8 cellular contexts compared by ENCODE assay signal in the genomic region with DNA sequence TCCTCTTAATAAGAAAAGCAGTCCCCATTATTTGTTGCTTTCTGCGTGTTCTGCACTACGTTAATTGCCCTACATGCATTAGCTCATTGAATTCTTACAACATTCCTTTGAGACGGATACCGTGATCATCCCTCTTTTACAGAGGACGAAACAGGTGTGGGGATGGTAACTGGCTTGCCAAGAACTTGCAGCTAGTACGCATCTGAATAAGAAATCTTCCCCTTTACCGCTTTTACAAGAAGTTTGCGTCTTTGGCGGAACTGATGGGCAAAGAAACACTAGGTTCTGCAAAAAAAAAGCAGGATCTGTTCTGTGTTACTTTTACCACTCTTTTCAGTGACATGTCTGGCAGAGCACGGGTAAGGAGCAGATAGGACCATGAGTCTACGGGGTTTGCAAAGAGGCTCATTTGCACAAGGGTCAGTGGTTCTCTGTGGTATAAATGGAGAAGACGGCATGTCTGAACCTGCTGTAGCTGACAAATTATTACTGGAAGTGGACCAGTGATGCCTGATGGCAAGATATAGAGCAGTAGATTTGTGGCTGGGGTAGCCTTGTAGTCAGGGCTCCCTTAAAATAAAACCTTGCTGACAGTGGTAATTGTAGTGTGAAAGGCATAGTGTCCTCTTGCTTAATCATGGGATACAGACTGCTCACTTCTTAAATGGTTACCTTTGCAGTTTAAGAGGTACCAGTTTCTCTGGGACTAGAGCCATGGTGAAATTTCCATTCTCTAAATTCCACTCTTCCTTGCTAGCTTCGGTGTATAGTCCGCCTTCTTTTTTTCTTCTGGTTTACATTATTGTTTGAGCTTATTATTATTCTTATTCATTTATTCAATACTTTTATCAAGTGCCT. TPM values are rescaled to one million over a fixed set of nuclear protein-coding genes. Genes with fewer than 3 reads are reported as not detected.
DNase-seq lines count a peak whose midpoint lies in the region; ATAC-seq and TF ChIP-seq lines count a peak whose summit lies in the region.

No MANE protein-coding gene starts in this region.

- H3K27me3 Mint-ChIP-seq in MCF 10A (ENCODE audit: insufficient read depth, unreplicated experiment) = no peaks in the 10 kb centered on the region

- H3K27ac Mint-ChIP-seq in MCF 10A (ENCODE audit: low read depth, unreplicated experiment) = peak overlapping the region; percentile 57

- 20 to 38% methylated on average over 14 of the region's 14 CpGs for WGBS in lung, 2 donors

- no peak for TF ChIP-seq POLR2A in uterus (IDR thresholded peaks at IDR 0.05)

- peaks cover 4 to 13% of the 10 kb centered on the region in 2 donors for H3K4me1 ChIP-seq in lung (ENCODE audit: control insufficient read depth in 2 of 2, insufficient read depth in 2 of 2, low read length in 2 of 2)
- H3K4me1 ChIP-seq in uterus = peaks cover 0 to 3% of the 10 kb centered on the region in 2 donors

- ATAC-seq in lung (ENCODE audit: insufficient read depth, low FRiP score) = no peak
- no peak for ATAC-seq in GM19023 (IDR thresholded peaks at IDR 0.05; ENCODE audit: unreplicated experiment)
- ATAC-seq in HG02763 (IDR thresholded peaks at IDR 0.05; ENCODE audit: unreplicated experiment) = no peak

- no peak for TF ChIP-seq CTCF in GM06990 (IDR thresholded peaks at IDR 0.05; ENCODE audit: insufficient read depth, low read length, poor library complexity, severe bottlenecking)
- no peak for TF ChIP-seq CTCF in MCF 10A (IDR thresholded peaks at IDR 0.05; ENCODE audit: unreplicated experiment)
- no peak for TF ChIP-seq CTCF in lung (IDR thresholded peaks at IDR 0.05; ENCODE audit: control extremely low read depth, extremely low read depth)
- TF ChIP-seq CTCF in uterus (IDR thresholded peaks at IDR 0.05) = no peak

- intact Hi-C loops in MCF 10A (cut with micrococcal nuclease) = no loop called here
- intact Hi-C loops in uterus (cut with DNase I; ENCODE audit: low total_unique reads) = no loop called here

- POLR2A ChIA-PET in MCF 10A (lab: Yijun Ruan, JAX) = interaction anchor here (0.5 to 2.8 kb wide), 16 partner anchors 8 to 735 kb away, joined by 3 to 32 read pairs (median 4); a partner anchor contains a TSS

- H3K27me3 ChIP-seq in GM06990 (replicated peaks; ENCODE audit: control insufficient read depth, insufficient read depth, low read length) (no peaks in the 10 kb centered on the region), lung (ENCODE audit: control insufficient read depth, insufficient read depth) (no peaks in the 10 kb centered on the region), uterus (no peaks in the 10 kb centered on the region)

- H3K9me3 Mint-ChIP-seq in MCF 10A (ENCODE audit: unreplicated experiment) = no peaks in the 10 kb centered on the region

- H3K4me1 Mint-ChIP-seq in MCF 10A (ENCODE audit: insufficient read depth, unreplicated experiment) = peaks cover 23% of the 10 kb centered on the region

- no peak for DNase-seq in GM06990 (ENCODE audit: extremely low read depth, insufficient read length)
- peak; percentile 52 for DNase-seq in NCI-H146 treated with DMSO at 0.1 percent for 48 hours (lab: John Stamatoyannopoulos, UW; ENCODE audit: unreplicated experiment)
- peak; percentile 40 for DNase-seq in MCF 10A (ENCODE audit: unreplicated experiment)
- DNase-seq in lung (ENCODE audit: low spot score) = no peak
- DNase-seq in uterus = no peak
- DNase-seq in NCI-H82 (lab: John Stamatoyannopoulos, UW) = no peak

- CTCF ChIA-PET in MCF 10A (lab: Yijun Ruan, JAX) = interaction anchor here (0.6 to 2.5 kb wide), 9 partner anchors 22 to 716 kb away, joined by 3 to 24 read pairs (median 4); a partner anchor contains a TSS

- H3K4me3 Mint-ChIP-seq in MCF 10A (ENCODE audit: unreplicated experiment) = peak overlapping the region; percentile 85

- peaks cover 14% of the 10 kb centered on the region for H3K36me3 Mint-ChIP-seq in MCF 10A (ENCODE audit: insufficient read depth, unreplicated experiment)

- H3K4me3 ChIP-seq in GM06990 (replicated peaks; ENCODE audit: low read depth, low read length) = peak overlapping the region; percentile 97
- peak overlapping the region; percentile 23 for H3K4me3 ChIP-seq in lung
- H3K4me3 ChIP-seq in uterus = peak overlapping the region; percentile 88 to 99

- no peaks in the 10 kb centered on the region; the same call in 1 of the 2 replicates for H3K36me3 ChIP-seq in GM06990 (ENCODE audit: control insufficient read depth, insufficient read depth, low read length)
- H3K36me3 ChIP-seq in lung (ENCODE audit: control insufficient read depth in 2 of 2, insufficient read depth in 2 of 2, low read length in 2 of 2) = peaks cover 4 to 6% of the 10 kb centered on the region in 2 donors
- H3K36me3 ChIP-seq in uterus = no peaks in the 10 kb centered on the region

- BruUV-seq in MCF 10A (replicated peaks; lab: Mats Ljungman, UMichigan) = TSS peak; percentile 29

- H3K9me3 ChIP-seq in lung (ENCODE audit: control insufficient read depth in 2 of 2, insufficient read depth in 1 of 2, low read length in 1 of 2) = no peaks in the 10 kb centered on the region
- H3K9me3 ChIP-seq in uterus = no peaks in the 10 kb centered on the region

- H3K27ac ChIP-seq in lung (ENCODE audit: low read depth in 1 of 2, low read length in 1 of 2) = no peak overlapping the region
- peak overlapping the region; percentile 52 to 82 for H3K27ac ChIP-seq in uterus

RNA-seq across cellular contexts. Expression of a gene that starts 1.4 kb away (rescaled TPM):
- total RNA-seq in MCF 10A (2022) (14.2 and 16.2 TPM in 2 replicates), lung (10 to 100 TPM; 22.0 to 67.9 TPM), uterus (10 to 100 TPM in 3 of 4 donors, 1 to 10 TPM in 1; 5.1 to 52.7 (median 24.5) TPM)
- 1 to 10 TPM; 7.4 to 8.7 TPM for polyA plus RNA-seq in lung

RNA-seq across cellular contexts. Expression of a gene that starts 3.2 kb away (rescaled TPM):
- total RNA-seq in MCF 10A (2022) = 44.7 and 44.9 TPM in 2 replicates
- total RNA-seq in lung = 10 to 100 TPM; 72.0 to 74.9 TPM
- 10 to 100 TPM; 38.7 to 50.8 TPM for polyA plus RNA-seq in lung
- total RNA-seq in uterus = 10 to 100 TPM; 12.9 to 43.9 (median 35.6) TPM

RNA-seq across cellular contexts. Expression of a gene that starts 30.4 kb away (rescaled TPM):
- total RNA-seq in MCF 10A (2022) = 50.2 and 55.5 TPM in 2 replicates
- total RNA-seq in lung = 10 to 100 TPM; 60.1 to 65.4 TPM
- 10 to 100 TPM; 27.4 to 34.0 TPM for polyA plus RNA-seq in lung
- total RNA-seq in uterus = 100 to 1,000 TPM in 2 of 4 donors, 10 to 100 TPM in 2; 34.8 to 110 (median 88.2) TPM

Comparison
In these comparisons a context has a peak if more than half of its experiments do, and no peak if none do; other contexts are left out.
1. DNase-seq: peak in NCI-H146 treated with DMSO at 0.1 percent for 48 hours (single experiment) and MCF 10A (single experiment); none in GM06990 (single experiment), lung (single experiment), uterus (0 of 2) and NCI-H82 (single experiment).
2. H3K4me3 ChIP-seq: peak in every context shown above with its lines; median percentile 97 in GM06990; 94 in uterus; 23 in lung.
3. H3K27ac ChIP-seq: peak in uterus (2 of 2); none in lung (0 of 2).